10 cellular contexts compared by ENCODE assay signal in genomic region chr5:14265574-14265973, GRCh38.
DNase-seq lines count a peak whose midpoint lies in the region; ATAC-seq and TF ChIP-seq lines count a peak whose summit lies in the region.
"Had no signal": no experiment of that assay in that cellular context is flagged by ENCODE, and none has a peak within 500 bp of the region (broad histone marks: within the 10 kb centered on the region; RNA-seq: fewer than 3 reads in every experiment).

No MANE protein-coding gene starts in this region.

- H3K4me3 Mint-ChIP-seq in natural killer cell = peak overlapping the region; percentile 38
- no peak overlapping the region for H3K4me3 Mint-ChIP-seq in natural killer cell treated with Interleukin-12 subunit alpha and Interleukin-12 subunit beta and Interleukin-15 and Interleukin-18, amount 100 ng/mL, for 72 hours
- no peak overlapping the region for H3K4me3 Mint-ChIP-seq in activated T-cell treated with anti-CD3 and anti-CD28 coated beads, Interleukin-2, amount 50 U/mL, for 4 hours
- H3K4me3 Mint-ChIP-seq: T-helper 1 cell treated with Interleukin-12 subunit alpha and Interleukin-12 subunit beta and Interleukin-4 antibody, amounts not matched to agents 30 μg/mL and 1 μg/mL, for 36 hours had no signal

- H3K36me3 Mint-ChIP-seq in natural killer cell = no peaks in the 10 kb centered on the region
- no peaks in the 10 kb centered on the region for H3K36me3 Mint-ChIP-seq in natural killer cell treated with Interleukin-12 subunit alpha and Interleukin-12 subunit beta and Interleukin-15 and Interleukin-18, amount 100 ng/mL, for 72 hours
- no peaks in the 10 kb centered on the region for H3K36me3 Mint-ChIP-seq in activated T-cell treated with anti-CD3 and anti-CD28 coated beads, Interleukin-2, amount 50 U/mL, for 4 hours (ENCODE audit: insufficient read depth)

- ATAC-seq in natural killer cell = no peak
- ATAC-seq in natural killer cell treated with Interleukin-12 subunit alpha and Interleukin-12 subunit beta and Interleukin-15 and Interleukin-18, amount 100 ng/mL, for 72 hours = no peak
- ATAC-seq in activated T-cell treated with anti-CD3 and anti-CD28 coated beads, Interleukin-2, amount 50 U/mL, for 4 hours = no peak

- no peaks in the 10 kb centered on the region for H3K9me3 Mint-ChIP-seq in natural killer cell
- H3K9me3 Mint-ChIP-seq in natural killer cell treated with Interleukin-12 subunit alpha and Interleukin-12 subunit beta and Interleukin-15 and Interleukin-18, amount 100 ng/mL, for 72 hours = no peaks in the 10 kb centered on the region
- H3K9me3 Mint-ChIP-seq in activated T-cell treated with anti-CD3 and anti-CD28 coated beads, Interleukin-2, amount 50 U/mL, for 4 hours = no peaks in the 10 kb centered on the region
- H3K9me3 Mint-ChIP-seq: T-helper 1 cell treated with Interleukin-12 subunit alpha and Interleukin-12 subunit beta and Interleukin-4 antibody, amounts not matched to agents 30 μg/mL and 1 μg/mL, for 36 hours had no signal

- H3K4me1 Mint-ChIP-seq in natural killer cell = peaks cover 25 to 46% of the 10 kb centered on the region in 2 donors
- peaks cover 35 to 44% of the 10 kb centered on the region in 2 donors for H3K4me1 Mint-ChIP-seq in natural killer cell treated with Interleukin-12 subunit alpha and Interleukin-12 subunit beta and Interleukin-15 and Interleukin-18, amount 100 ng/mL, for 72 hours (ENCODE audit: low read depth in 2 of 2)
- H3K4me1 Mint-ChIP-seq in activated T-cell treated with anti-CD3 and anti-CD28 coated beads, Interleukin-2, amount 50 U/mL, for 4 hours (ENCODE audit: low read depth) = peaks cover 9% of the 10 kb centered on the region

- intact Hi-C loops in natural killer cell (cut with micrococcal nuclease) = loop anchor here (2.0 kb wide), 1 partner anchor 121 kb away; no protein-coding TSS in a partner anchor

- no peaks in the 10 kb centered on the region for H3K27me3 Mint-ChIP-seq in natural killer cell (ENCODE audit: low read depth in 2 of 2)
- H3K27me3 Mint-ChIP-seq in natural killer cell treated with Interleukin-12 subunit alpha and Interleukin-12 subunit beta and Interleukin-15 and Interleukin-18, amount 100 ng/mL, for 72 hours = peaks cover 0 to 5% of the 10 kb centered on the region in 2 donors
- H3K27me3 Mint-ChIP-seq in activated T-cell treated with anti-CD3 and anti-CD28 coated beads, Interleukin-2, amount 50 U/mL, for 4 hours (ENCODE audit: low read depth) = peaks cover 35% of the 10 kb centered on the region

- DNase-seq in natural killer cell (no peak), SW 1271 (lab: John Stamatoyannopoulos, UW) (peak; percentile 96 to 99), glomerular visceral epithelial cell (ENCODE audit: extremely low spot score) (peak; percentile 90), DMS79 treated with DMSO at 0.1 percent for 48 hours (lab: John Stamatoyannopoulos, UW) (no peak), NCI-H1436 treated with DMSO at 0.1 percent for 48 hours (lab: John Stamatoyannopoulos, UW) (no peak)
- no peak for DNase-seq in natural killer cell treated with Interleukin-12 subunit alpha and Interleukin-12 subunit beta and Interleukin-15 and Interleukin-18, amount 100 ng/mL, for 72 hours (ENCODE audit: low spot score)
- DNase-seq in activated naive CD4-positive, alpha-beta T cell (lab: John Stamatoyannopoulos, UW) = no peak
- DNase-seq in activated T-cell treated with anti-CD3 and anti-CD28 coated beads, Interleukin-2, amount 50 U/mL, for 4 hours = no peak
- DNase-seq: BE2C had no signal

- no peak for TF ChIP-seq CTCF in natural killer cell (IDR thresholded peaks at IDR 0.05)

- H3K27ac Mint-ChIP-seq in natural killer cell = no peak overlapping the region
- no peak overlapping the region for H3K27ac Mint-ChIP-seq in natural killer cell treated with Interleukin-12 subunit alpha and Interleukin-12 subunit beta and Interleukin-15 and Interleukin-18, amount 100 ng/mL, for 72 hours
- H3K27ac Mint-ChIP-seq: T-helper 1 cell treated with Interleukin-12 subunit alpha and Interleukin-12 subunit beta and Interleukin-4 antibody, amounts not matched to agents 30 μg/mL and 1 μg/mL, for 36 hours had no signal

Comparison
In these comparisons a context has a peak if more than half of its experiments do, and no peak if none do; other contexts are left out.
1. DNase-seq: peak in SW 1271 (2 of 2) and glomerular visceral epithelial cell (single experiment); none in natural killer cell (single experiment), natural killer cell treated with Interleukin-12 subunit alpha and Interleukin-12 subunit beta and Interleukin-15 and Interleukin-18, amount 100 ng/mL, for 72 hours (single experiment), activated naive CD4-positive, alpha-beta T cell (0 of 4), DMS79 treated with DMSO at 0.1 percent for 48 hours (single experiment), NCI-H1436 treated with DMSO at 0.1 percent for 48 hours (single experiment) and activated T-cell treated with anti-CD3 and anti-CD28 coated beads, Interleukin-2, amount 50 U/mL, for 4 hours (single experiment).